In genomic region chr7:50620418-50620817, GRCh38 we compare ENCODE assay signal across 1 cellular context.
TF ChIP-seq lines count a peak whose summit lies in the region.

No MANE protein-coding gene starts in this region.

TF ChIP-seq in GM23338, 12 proteins besides CTCF, POLR2A, EP300 and RAD21:
- TF ChIP-seq, protein P1, sequence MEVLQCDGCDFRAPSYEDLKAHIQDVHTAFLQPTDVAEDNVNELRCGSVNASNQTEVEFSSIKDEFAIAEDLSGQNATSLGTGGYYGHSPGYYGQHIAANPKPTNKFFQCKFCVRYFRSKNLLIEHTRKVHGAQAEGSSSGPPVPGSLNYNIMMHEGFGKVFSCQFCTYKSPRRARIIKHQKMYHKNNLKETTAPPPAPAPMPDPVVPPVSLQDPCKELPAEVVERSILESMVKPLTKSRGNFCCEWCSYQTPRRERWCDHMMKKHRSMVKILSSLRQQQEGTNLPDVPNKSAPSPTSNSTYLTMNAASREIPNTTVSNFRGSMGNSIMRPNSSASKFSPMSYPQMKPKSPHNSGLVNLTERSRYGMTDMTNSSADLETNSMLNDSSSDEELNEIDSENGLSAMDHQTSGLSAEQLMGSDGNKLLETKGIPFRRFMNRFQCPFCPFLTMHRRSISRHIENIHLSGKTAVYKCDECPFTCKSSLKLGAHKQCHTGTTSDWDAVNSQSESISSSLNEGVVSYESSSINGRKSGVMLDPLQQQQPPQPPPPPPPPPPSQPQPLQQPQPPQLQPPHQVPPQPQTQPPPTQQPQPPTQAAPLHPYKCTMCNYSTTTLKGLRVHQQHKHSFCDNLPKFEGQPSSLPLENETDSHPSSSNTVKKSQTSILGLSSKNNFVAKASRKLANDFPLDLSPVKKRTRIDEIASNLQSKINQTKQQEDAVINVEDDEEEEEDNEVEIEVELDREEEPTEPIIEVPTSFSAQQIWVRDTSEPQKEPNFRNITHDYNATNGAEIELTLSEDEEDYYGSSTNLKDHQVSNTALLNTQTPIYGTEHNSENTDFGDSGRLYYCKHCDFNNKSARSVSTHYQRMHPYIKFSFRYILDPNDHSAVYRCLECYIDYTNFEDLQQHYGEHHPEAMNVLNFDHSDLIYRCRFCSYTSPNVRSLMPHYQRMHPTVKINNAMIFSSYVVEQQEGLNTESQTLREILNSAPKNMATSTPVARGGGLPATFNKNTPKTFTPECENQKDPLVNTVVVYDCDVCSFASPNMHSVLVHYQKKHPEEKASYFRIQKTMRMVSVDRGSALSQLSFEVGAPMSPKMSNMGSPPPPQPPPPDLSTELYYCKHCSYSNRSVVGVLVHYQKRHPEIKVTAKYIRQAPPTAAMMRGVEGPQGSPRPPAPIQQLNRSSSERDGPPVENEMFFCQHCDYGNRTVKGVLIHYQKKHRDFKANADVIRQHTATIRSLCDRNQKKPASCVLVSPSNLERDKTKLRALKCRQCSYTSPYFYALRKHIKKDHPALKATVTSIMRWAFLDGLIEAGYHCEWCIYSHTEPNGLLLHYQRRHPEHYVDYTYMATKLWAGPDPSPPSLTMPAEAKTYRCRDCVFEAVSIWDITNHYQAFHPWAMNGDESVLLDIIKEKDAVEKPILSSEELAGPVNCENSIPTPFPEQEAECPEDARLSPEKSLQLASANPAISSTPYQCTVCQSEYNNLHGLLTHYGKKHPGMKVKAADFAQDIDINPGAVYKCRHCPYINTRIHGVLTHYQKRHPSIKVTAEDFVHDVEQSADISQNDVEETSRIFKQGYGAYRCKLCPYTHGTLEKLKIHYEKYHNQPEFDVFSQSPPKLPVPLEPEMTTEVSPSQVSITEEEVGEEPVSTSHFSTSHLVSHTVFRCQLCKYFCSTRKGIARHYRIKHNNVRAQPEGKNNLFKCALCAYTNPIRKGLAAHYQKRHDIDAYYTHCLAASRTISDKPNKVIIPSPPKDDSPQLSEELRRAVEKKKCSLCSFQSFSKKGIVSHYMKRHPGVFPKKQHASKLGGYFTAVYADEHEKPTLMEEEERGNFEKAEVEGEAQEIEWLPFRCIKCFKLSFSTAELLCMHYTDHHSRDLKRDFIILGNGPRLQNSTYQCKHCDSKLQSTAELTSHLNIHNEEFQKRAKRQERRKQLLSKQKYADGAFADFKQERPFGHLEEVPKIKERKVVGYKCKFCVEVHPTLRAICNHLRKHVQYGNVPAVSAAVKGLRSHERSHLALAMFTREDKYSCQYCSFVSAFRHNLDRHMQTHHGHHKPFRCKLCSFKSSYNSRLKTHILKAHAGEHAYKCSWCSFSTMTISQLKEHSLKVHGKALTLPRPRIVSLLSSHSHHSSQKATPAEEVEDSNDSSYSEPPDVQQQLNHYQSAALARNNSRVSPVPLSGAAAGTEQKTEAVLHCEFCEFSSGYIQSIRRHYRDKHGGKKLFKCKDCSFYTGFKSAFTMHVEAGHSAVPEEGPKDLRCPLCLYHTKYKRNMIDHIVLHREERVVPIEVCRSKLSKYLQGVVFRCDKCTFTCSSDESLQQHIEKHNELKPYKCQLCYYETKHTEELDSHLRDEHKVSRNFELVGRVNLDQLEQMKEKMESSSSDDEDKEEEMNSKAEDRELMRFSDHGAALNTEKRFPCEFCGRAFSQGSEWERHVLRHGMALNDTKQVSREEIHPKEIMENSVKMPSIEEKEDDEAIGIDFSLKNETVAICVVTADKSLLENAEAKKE (CRISPR knock-in tag; IDR thresholded peaks at IDR 0.05): no peak
- no peak for TF ChIP-seq POLR2AphosphoS5 (IDR thresholded peaks at IDR 0.05; ENCODE audit: low read depth)
TF ChIP-seq in GM23338: peak in this region for 0.
